12 cellular contexts compared by ENCODE assay signal in genomic region chrX:110208092-110208491, GRCh38.
A peak's percentile ranks its signal among the peaks of the same experiment; 100 is the strongest.
DNase-seq lines count a peak whose midpoint lies in the region; ATAC-seq, FAIRE-seq and TF ChIP-seq lines count a peak whose summit lies in the region.
"Had no signal": no experiment of that assay in that cellular context is flagged by ENCODE, and none has a peak within 500 bp of the region (broad histone marks: within the 10 kb centered on the region; RNA-seq: fewer than 3 reads in every experiment).

No MANE protein-coding gene starts in this region.

- H3K79me2 ChIP-seq in HCT116 (ENCODE audit: insufficient read depth, low read length): no peaks in the 10 kb centered on the region; the same call in 1 of the 2 replicates

- no peaks in the 10 kb centered on the region for H3K9me3 ChIP-seq in HCT116 (ENCODE audit: control insufficient read depth in 1 of 2, insufficient read depth in 1 of 2, low read depth in 1 of 2, low read length in 2 of 2)

- no peaks in the 10 kb centered on the region for H3K9me2 ChIP-seq in HCT116 (ENCODE audit: insufficient read depth)

- H3K4me1 ChIP-seq in HCT116 (ENCODE audit: control insufficient read depth in 1 of 2, insufficient read depth in 2 of 2, low read length in 2 of 2) (peaks cover 17 to 54% of the 10 kb centered on the region in 2 experiments), foreskin keratinocyte (peaks cover 49% of the 10 kb centered on the region)

- no peaks in the 10 kb centered on the region for H3K27me3 ChIP-seq in HCT116 (ENCODE audit: insufficient read depth, low read length)
- no peaks in the 10 kb centered on the region for H3K27me3 ChIP-seq in bronchial epithelial cell (ENCODE audit: control insufficient read depth, insufficient read depth, low read length)
- no peaks in the 10 kb centered on the region for H3K27me3 ChIP-seq in foreskin keratinocyte

- RAD21 ChIA-PET in HCT116 (lab: Charles Lee; ENCODE audit: low non-redundant PET in 1 of 2, low total read pairs in 2 of 2, uncharacterized antibody in 2 of 2, unreplicated experiment in 2 of 2): no interaction called here

- no peak for TF ChIP-seq RAD21 in HCT116 (IDR thresholded peaks at IDR 0.05; ENCODE audit: low read depth)

- in situ Hi-C loops in GM13976 (cut with MboI; ENCODE audit: low sequenced_read_pairs, unreplicated experiment): no loop called here

- TF ChIP-seq CTCF in HCT116 (IDR thresholded peaks at IDR 0.05 in 2 of 3, conservative IDR thresholded peaks at IDR 0.05 in 1 of 3; ENCODE audit: borderline replicate concordance in 1 of 3, insufficient read depth in 1 of 3, low read depth in 2 of 3, low read length in 2 of 3) (no peak), bronchial epithelial cell (IDR thresholded peaks at IDR 0.05; ENCODE audit: insufficient read depth, low read length, severe bottlenecking) (no peak), foreskin keratinocyte (conservative IDR thresholded peaks at IDR 0.05) (no peak), GM13976 (IDR thresholded peaks at IDR 0.05; ENCODE audit: borderline replicate concordance, control extremely low read depth, extremely low read depth, insufficient read depth, missing control alignments) (no peak)

- H3K4me2 ChIP-seq in HCT116 (ENCODE audit: low read length): peak overlapping the region; percentile 55

- no peak for TF ChIP-seq POLR2A in HCT116 (IDR thresholded peaks at IDR 0.05; ENCODE audit: borderline replicate concordance, extremely low read depth, insufficient read depth, insufficient read length)

- BruUV-seq in HCT116 (replicated peaks; lab: Mats Ljungman, UMichigan): no TSS peak

- ATAC-seq in HCT116 (no peak; the same call in 1 of the 2 replicates), foreskin keratinocyte (peak; percentile 47)
- ATAC-seq: CD8-positive, alpha-beta T cell; GM12878 had no signal

- H3K9ac ChIP-seq in HCT116 (ENCODE audit: low read length): no peak overlapping the region

- POLR2A ChIA-PET in HCT116 (lab: Charles Lee): no interaction called here

- H3K36me3 ChIP-seq in HCT116 (ENCODE audit: control insufficient read depth in 1 of 2, insufficient read depth in 2 of 2, low read length in 2 of 2) (no peaks in the 10 kb centered on the region), bronchial epithelial cell (ENCODE audit: control insufficient read depth, insufficient read depth, low read length) (no peaks in the 10 kb centered on the region)

- no peak overlapping the region for H2AFZ ChIP-seq in HCT116 (ENCODE audit: low read depth, low read length, poor library complexity, severe bottlenecking)

- CTCF ChIA-PET in HCT116 (lab: Charles Lee): no interaction called here

- H4K20me1 ChIP-seq in HCT116 (ENCODE audit: insufficient read depth): no peaks in the 10 kb centered on the region

- H3K27ac ChIP-seq in HCT116 (ENCODE audit: low read depth, low read length) (no peak overlapping the region), foreskin keratinocyte (peak overlapping the region; percentile 95)

- DNase-seq in HCT116 (ENCODE audit: low read depth, low spot score) (no peak), bronchial epithelial cell (ENCODE audit: low read depth) (peak; percentile 59), foreskin keratinocyte (peak; percentile 37 to 61), T-helper 2 cell (no peak), NCI-H82 (lab: John Stamatoyannopoulos, UW) (no peak), SHP77 (lab: John Stamatoyannopoulos, UW) (no peak), GM13976 (ENCODE audit: low spot score) (no peak)
- DNase-seq: CD8-positive, alpha-beta T cell; DMS53; GOT3; H9 had no signal

- H3K4me3 ChIP-seq in HCT116 (replicated peaks in 1 of 2; ENCODE audit: low read depth in 1 of 2, low read length in 2 of 2) (peak overlapping the region in 1 of 2 experiments; percentile 18; a peak in 1 of 4 replicates), bronchial epithelial cell (ENCODE audit: low read depth, low read length) (no peak overlapping the region)
- H3K4me3 ChIP-seq: GM12878 had no signal

- intact Hi-C loops in HCT116 (cut with micrococcal nuclease): no loop called here

- FAIRE-seq in bronchial epithelial cell (lab: Jason Lieb, UNC): no peak
- FAIRE-seq: GM12878 had no signal

TF ChIP-seq in HCT116, 20 proteins besides CTCF, POLR2A, EP300 and RAD21:
- TF ChIP-seq FOSL1 (IDR thresholded peaks at IDR 0.05; ENCODE audit: low read depth): peak; percentile 48
- no peak for TF ChIP-seq POLR2AphosphoS5 (IDR thresholded peaks at IDR 0.05; ENCODE audit: low read depth, low read length)
- TF ChIP-seq REST (IDR thresholded peaks at IDR 0.05; ENCODE audit: low read depth): no peak
- no peak for TF ChIP-seq SP1 (IDR thresholded peaks at IDR 0.05; ENCODE audit: low read depth)
- peak; percentile 29; the same call in 1 of the 2 replicates for TF ChIP-seq JUND (IDR thresholded peaks at IDR 0.05)

Comparison
In these comparisons a context has a peak if more than half of its experiments do, and no peak if none do; other contexts are left out.
1. DNase-seq: peak in bronchial epithelial cell (single experiment) and foreskin keratinocyte (2 of 2); none in HCT116 (single experiment), T-helper 2 cell (0 of 5), NCI-H82 (single experiment), SHP77 (0 of 2) and GM13976 (single experiment).